ENCODE assay signal across 13 cellular contexts in genomic region chr22:41560095-41560487, GRCh38. TPM values are rescaled to one million over a fixed set of nuclear protein-coding genes. Genes with fewer than 3 reads are reported as not detected.
DNase-seq lines count a peak whose midpoint lies in the region; ATAC-seq and TF ChIP-seq lines count a peak whose summit lies in the region.
"Had no signal": no experiment of that assay in that cellular context is flagged by ENCODE, and none has a peak within 500 bp of the region (broad histone marks: within the 10 kb centered on the region; RNA-seq: fewer than 3 reads in every experiment).

No MANE protein-coding gene starts in this region.

- no peak overlapping the region for H3K4ac ChIP-seq in trophoblast cell (ENCODE audit: low read depth, low read length)

- H3K9me3 ChIP-seq in heart right ventricle (no peaks in the 10 kb centered on the region), trophoblast cell (ENCODE audit: insufficient read depth, low read depth, low read length) (no peaks in the 10 kb centered on the region), A673 (ENCODE audit: low read depth, low read length, poor library complexity, severe bottlenecking) (no peaks in the 10 kb centered on the region)

- H3K14ac ChIP-seq in trophoblast cell (ENCODE audit: low read length), result peak overlapping the region; percentile 59

- no peak overlapping the region for H2BK120ac ChIP-seq in trophoblast cell (ENCODE audit: insufficient read depth, low read length, poor library complexity)

- no peaks in the 10 kb centered on the region for H3K36me3 Mint-ChIP-seq in activated T-cell treated with anti-CD3 and anti-CD28 coated beads, Interleukin-2, amount 50 U/mL, for 4 hours (ENCODE audit: insufficient read depth)
- H3K36me3 Mint-ChIP-seq: activated CD4-positive, alpha-beta memory T cell treated with anti-CD3 and anti-CD28 coated beads for 36 hours had no signal

- CTCF ChIA-PET in A673 (lab: Charles Lee), result no interaction called here

- no peak overlapping the region for H3K23ac ChIP-seq in trophoblast cell (ENCODE audit: low read length)

- H3K4me3 ChIP-seq in AG10803 (ENCODE audit: low read length) (peak overlapping the region; percentile 71; the same call in 1 of the 2 replicates), heart right ventricle (peak overlapping the region in 9 of 10 donors; percentile 46 to 66 (median 52)), trophoblast cell (ENCODE audit: low read depth, low read length) (no peak overlapping the region), A673 (ENCODE audit: low read depth, low read length, poor library complexity, severe bottlenecking) (no peak overlapping the region)

- H2BK12ac ChIP-seq in trophoblast cell (ENCODE audit: low read length), result no peak overlapping the region

- H3K79me2 ChIP-seq in trophoblast cell (ENCODE audit: control insufficient read depth, insufficient read depth, low read length, poor library complexity), result peaks cover 2% of the 10 kb centered on the region

- TF ChIP-seq CTCF in AG10803 (conservative IDR thresholded peaks at IDR 0.05; ENCODE audit: low read length), result no peak
- no peak for TF ChIP-seq CTCF in VCaP (conservative IDR thresholded peaks at IDR 0.05)
- TF ChIP-seq CTCF in heart right ventricle (IDR thresholded peaks at IDR 0.05), result no peak
- no peak for TF ChIP-seq CTCF in A673 (conservative IDR thresholded peaks at IDR 0.05; ENCODE audit: low read depth, low read length)

- peaks cover 2% of the 10 kb centered on the region for H3K4me1 Mint-ChIP-seq in activated T-cell treated with anti-CD3 and anti-CD28 coated beads, Interleukin-2, amount 50 U/mL, for 4 hours (ENCODE audit: low read depth)

- no peak overlapping the region for H3K9ac ChIP-seq in trophoblast cell (ENCODE audit: low read length)

- ATAC-seq in heart right ventricle (peak in 1 of 8 donors; percentile 4), GM21576 (IDR thresholded peaks at IDR 0.05; ENCODE audit: unreplicated experiment) (no peak)
- ATAC-seq in activated T-cell treated with anti-CD3 and anti-CD28 coated beads, Interleukin-2, amount 50 U/mL, for 4 hours, result no peak
- ATAC-seq: PC-3 had no signal

- H2BK5ac ChIP-seq in trophoblast cell (ENCODE audit: low read depth, low read length, poor library complexity), result no peak overlapping the region

- WGBS in heart right ventricle, 2 donors, result 39 to 40% methylated on average over 7 of the region's 7 CpGs
- no CpG with 5 or more reads among the region's 7 CpGs for WGBS in trophoblast cell (ENCODE audit: extremely low coverage, insufficient coverage, insufficient read length)

- POLR2A ChIA-PET in A673 (lab: Charles Lee; ENCODE audit: low non-redundant PET), result no interaction called here

- peaks cover 0 to 20% (median 0%) of the 10 kb centered on the region in 7 donors for H3K27me3 ChIP-seq in heart right ventricle
- no peaks in the 10 kb centered on the region for H3K27me3 ChIP-seq in trophoblast cell (ENCODE audit: insufficient read depth, low read length)
- H3K27me3 ChIP-seq in A673 (replicated peaks; ENCODE audit: insufficient read depth, low read depth, low read length, poor library complexity), result no peaks in the 10 kb centered on the region

- H4K12ac ChIP-seq in trophoblast cell (ENCODE audit: low read depth, low read length), result no peak overlapping the region

- H3K27me3 Mint-ChIP-seq in activated T-cell treated with anti-CD3 and anti-CD28 coated beads, Interleukin-2, amount 50 U/mL, for 4 hours (ENCODE audit: low read depth), result peaks cover 35% of the 10 kb centered on the region

- H3K4me1 ChIP-seq in heart right ventricle (peaks cover 10 to 70% (median 39%) of the 10 kb centered on the region in 9 donors), trophoblast cell (ENCODE audit: control insufficient read depth in 1 of 2, insufficient read depth in 2 of 2, low read length in 2 of 2) (peaks cover 24 to 34% of the 10 kb centered on the region in 2 experiments), A673 (ENCODE audit: insufficient read depth, low read length, poor library complexity, severe bottlenecking) (peaks cover 26% of the 10 kb centered on the region)

- H4K8ac ChIP-seq in trophoblast cell (ENCODE audit: low read depth, low read length), result no peak overlapping the region

- H3K18ac ChIP-seq in trophoblast cell (ENCODE audit: low read length), result no peak overlapping the region

- no peaks in the 10 kb centered on the region for H3K9me3 Mint-ChIP-seq in activated T-cell treated with anti-CD3 and anti-CD28 coated beads, Interleukin-2, amount 50 U/mL, for 4 hours
- H3K9me3 Mint-ChIP-seq: activated CD4-positive, alpha-beta memory T cell treated with anti-CD3 and anti-CD28 coated beads for 36 hours; T-helper 1 cell treated with Interleukin-12 subunit alpha and Interleukin-12 subunit beta and Interleukin-4 antibody, amounts not matched to agents 30 μg/mL and 1 μg/mL, for 36 hours had no signal

- H3K4me2 ChIP-seq in trophoblast cell (ENCODE audit: low read length), result peak overlapping the region; percentile 40

- H3K27ac ChIP-seq in VCaP (peak overlapping the region; percentile 22; the same call in 1 of the 2 replicates), heart right ventricle (peak overlapping the region; percentile 65 to 99 (median 88)), trophoblast cell (ENCODE audit: low read depth, low read length) (peak overlapping the region; percentile 11), A673 (ENCODE audit: low read depth, low read length, poor library complexity, severe bottlenecking) (no peak overlapping the region)

- BruUV-seq in A673 (replicated peaks; lab: Mats Ljungman, UMichigan), result no TSS peak

- peaks cover 8% of the 10 kb centered on the region for H3K79me1 ChIP-seq in trophoblast cell (ENCODE audit: low read length)

- intact Hi-C loops in heart right ventricle (cut with DNase I) (no loop called here), A673 (cut with micrococcal nuclease; ENCODE audit: unreplicated experiment) (no loop called here)

- no peak overlapping the region for H2AFZ ChIP-seq in trophoblast cell (ENCODE audit: insufficient read depth, low read length, poor library complexity)

- no peak overlapping the region for H4K91ac ChIP-seq in trophoblast cell (ENCODE audit: low read depth, low read length)

- H3K4me3 Mint-ChIP-seq in activated T-cell treated with anti-CD3 and anti-CD28 coated beads, Interleukin-2, amount 50 U/mL, for 4 hours, result no peak overlapping the region
- H3K4me3 Mint-ChIP-seq: activated CD4-positive, alpha-beta memory T cell treated with anti-CD3 and anti-CD28 coated beads for 36 hours; T-helper 1 cell treated with Interleukin-12 subunit alpha and Interleukin-12 subunit beta and Interleukin-4 antibody, amounts not matched to agents 30 μg/mL and 1 μg/mL, for 36 hours had no signal

- DNase-seq in AG10803 (ENCODE audit: low read depth) (no peak), heart right ventricle (no peak), trophoblast cell (no peak), A673 (ENCODE audit: low spot score) (no peak)
- DNase-seq in effector CD4-positive, alpha-beta T cell, result no peak
- no peak for DNase-seq in activated T-cell treated with anti-CD3 and anti-CD28 coated beads, Interleukin-2, amount 50 U/mL, for 4 hours
- DNase-seq: activated CD4-positive, alpha-beta memory T cell treated with anti-CD3 and anti-CD28 coated beads for 36 hours; activated naive CD4-positive, alpha-beta T cell treated with Interleukin-2 at 50 U/mL for 16 hours; PC-3; stimulated activated CD4-positive, alpha-beta T cell treated with anti-CD3 and anti-CD28 coated beads, Interleukin-12 subunit alpha, Interleukin-12 subunit beta, amount 100 ng/mL, for 4 hours had no signal

- H2AK5ac ChIP-seq in trophoblast cell (ENCODE audit: low read length), result no peak overlapping the region

- H3K36me3 ChIP-seq in heart right ventricle (no peaks in the 10 kb centered on the region), trophoblast cell (ENCODE audit: control insufficient read depth in 1 of 2, insufficient read depth in 2 of 2, low read length in 2 of 2) (no peaks in the 10 kb centered on the region), A673 (ENCODE audit: insufficient read depth, low read length, poor library complexity, severe bottlenecking) (no peaks in the 10 kb centered on the region)

RNA-seq across cellular contexts. Expression of gene CSDC2, which starts 0.7 kb away (rescaled TPM):
- 100 to 1,000 TPM; 112 to 301 (median 137) TPM for total RNA-seq in heart right ventricle
- polyA plus RNA-seq in heart right ventricle, result 100 to 1,000 TPM; 300 to 410 TPM
- polyA plus RNA-seq in trophoblast cell (2013), result 3.1 TPM in 2 replicates
- 1.8 and 2.6 TPM in 2 replicates for total RNA-seq in A673 (2021)
- under 1 TPM in 2 of 3 donors, not detected in 1; 0.08 to 0.16 TPM for total RNA-seq in activated T-cell treated with anti-CD3 and anti-CD28 coated beads, Interleukin-2, amount 50 U/mL, for 4 hours
- total RNA-seq: activated CD4-positive, alpha-beta memory T cell treated with anti-CD3 and anti-CD28 coated beads for 36 hours; PC-3 had no signal

RNA-seq across cellular contexts. Expression of gene POLR3H, which starts 15.8 kb away (rescaled TPM):
- 10 to 100 TPM; 13.3 to 25.8 (median 16.9) TPM for total RNA-seq in heart right ventricle
- polyA plus RNA-seq in heart right ventricle, result 10 to 100 TPM; 24.4 to 34.9 TPM
- 18.5 and 20.5 TPM in 2 replicates for polyA plus RNA-seq in trophoblast cell (2013)
- 79.5 and 92.1 TPM in 2 replicates for total RNA-seq in A673 (2021)
- total RNA-seq in activated T-cell treated with anti-CD3 and anti-CD28 coated beads, Interleukin-2, amount 50 U/mL, for 4 hours, result 100 to 1,000 TPM; 108 to 140 (median 109) TPM

RNA-seq across cellular contexts. Expression of gene PMM1, which starts 29.5 kb away (rescaled TPM):
- total RNA-seq in heart right ventricle (10 to 100 TPM; 13.8 to 26.6 (median 21.9) TPM), A673 (2021) (26.8 and 30.5 TPM in 2 replicates)
- polyA plus RNA-seq in heart right ventricle, result 10 to 100 TPM; 18.1 to 43.5 TPM
- polyA plus RNA-seq in trophoblast cell (2013), result 30.4 and 33.0 TPM in 2 replicates
- total RNA-seq in activated T-cell treated with anti-CD3 and anti-CD28 coated beads, Interleukin-2, amount 50 U/mL, for 4 hours, result 10 to 100 TPM; 17.1 to 19.7 (median 18.4) TPM

Comparison
In these comparisons a context has a peak if more than half of its experiments do, and no peak if none do; other contexts are left out.
1. H3K4me3 ChIP-seq: peak in AG10803 (single experiment) and heart right ventricle (9 of 10); none in trophoblast cell (single experiment) and A673 (single experiment).
2. RNA of gene CSDC2, which starts 0.7 kb away (total RNA-seq): 112 to 301 TPM in heart right ventricle; 1.8 to 2.6 TPM in A673 and 0.08 to 0.16 TPM in activated T-cell treated with anti-CD3 and anti-CD28 coated beads, Interleukin-2, amount 50 U/mL, for 4 hours; every median in the first group is over 10 times any median in the second.